In the genomic region with DNA sequence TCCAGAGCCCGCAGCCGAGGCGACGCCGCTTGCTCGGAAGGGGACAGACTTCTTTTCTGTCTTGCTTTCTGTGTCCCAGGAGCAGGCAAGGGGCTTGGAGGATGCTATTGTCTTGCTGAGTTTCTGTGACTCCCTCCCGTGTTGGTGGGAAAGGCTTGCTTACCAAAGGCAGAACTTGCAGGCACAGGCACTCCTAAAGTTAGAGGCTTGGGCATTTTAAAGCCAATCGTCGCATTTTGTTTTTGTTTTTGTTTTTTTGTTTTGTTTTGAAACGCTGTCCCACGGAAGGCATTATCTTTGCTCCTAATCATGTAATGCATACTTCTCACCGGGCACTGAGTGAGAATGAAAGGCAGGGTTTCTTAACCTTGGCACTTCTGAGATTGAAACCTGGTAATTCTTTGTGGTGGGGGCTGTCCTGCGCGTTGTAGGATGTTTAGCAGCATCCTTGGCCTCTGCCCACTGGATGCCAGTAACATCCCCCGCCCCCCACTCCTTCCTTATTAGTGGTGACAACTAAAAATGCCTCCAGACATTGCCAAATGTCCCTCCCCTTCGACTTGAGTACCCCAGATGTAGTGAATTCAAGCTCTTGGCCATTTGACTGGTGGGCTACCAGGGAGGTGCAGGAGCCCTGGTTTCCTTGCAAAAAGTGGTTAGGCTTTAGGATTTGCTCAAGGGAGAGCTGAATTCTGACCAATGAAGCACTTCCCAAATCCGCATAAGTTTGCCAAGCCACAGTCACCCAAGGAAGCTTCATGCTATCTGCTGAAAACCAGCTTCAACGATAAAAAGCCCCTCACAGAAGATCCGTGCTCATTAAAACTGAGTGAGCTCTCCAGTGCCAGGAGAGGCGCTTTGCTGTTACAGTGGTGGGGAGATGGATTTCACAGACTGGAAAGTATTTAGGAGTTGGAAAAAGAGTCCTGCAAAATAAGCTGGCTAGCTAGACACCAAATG, we compare ENCODE assay signal across 1 cellular context.
TF ChIP-seq lines count a peak whose summit lies in the region.

No MANE protein-coding gene starts in this region.

TF ChIP-seq in HepG2, 621 proteins besides CTCF, POLR2A, EP300 and RAD21 (continues in another document):
- TF ChIP-seq, protein P1, sequence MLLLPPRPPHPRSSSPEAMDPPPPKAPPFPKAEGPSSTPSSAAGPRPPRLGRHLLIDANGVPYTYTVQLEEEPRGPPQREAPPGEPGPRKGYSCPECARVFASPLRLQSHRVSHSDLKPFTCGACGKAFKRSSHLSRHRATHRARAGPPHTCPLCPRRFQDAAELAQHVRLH (CRISPR knock-in tag; IDR thresholded peaks at IDR 0.05; ENCODE audit: borderline replicate concordance, low read depth), result 0 out of 2 replicates have a peak, but pooled peaks have one; percentile 6
- TF ChIP-seq RBAK (CRISPR knock-in tag; IDR thresholded peaks at IDR 0.05) (no peak), TCF12 (IDR thresholded peaks at IDR 0.05) (no peak), TCF12 (CRISPR knock-in tag; IDR thresholded peaks at IDR 0.05) (no peak), ZNF564 (CRISPR knock-in tag; IDR thresholded peaks at IDR 0.05) (0 out of 2 replicates have a peak, but pooled peaks have one; percentile 8), ZNF605 (CRISPR knock-in tag; IDR thresholded peaks at IDR 0.05) (peak; percentile 59; the same call in 1 of the 2 replicates), ZNF703 (CRISPR knock-in tag; IDR thresholded peaks at IDR 0.05; ENCODE audit: borderline replicate concordance) (0 out of 2 replicates have a peak, but pooled peaks have one; percentile 48), ISX (CRISPR knock-in tag; conservative IDR thresholded peaks at IDR 0.05) (no peak), MEF2D (CRISPR knock-in tag; IDR thresholded peaks at IDR 0.05) (no peak), ZMYM2 (CRISPR knock-in tag; IDR thresholded peaks at IDR 0.05) (no peak), MEIS1 (CRISPR knock-in tag; IDR thresholded peaks at IDR 0.05; ENCODE audit: borderline replicate concordance) (no peak), ZZZ3 (CRISPR knock-in tag; IDR thresholded peaks at IDR 0.05; ENCODE audit: borderline replicate concordance) (no peak), ZNF431 (CRISPR knock-in tag; IDR thresholded peaks at IDR 0.05; ENCODE audit: borderline replicate concordance, low read depth) (no peak), POGZ (CRISPR knock-in tag; IDR thresholded peaks at IDR 0.05) (no peak), KLF13 (CRISPR knock-in tag; IDR thresholded peaks at IDR 0.05) (no peak), ZNF572 (CRISPR knock-in tag; IDR thresholded peaks at IDR 0.05) (0 out of 2 replicates have a peak, but pooled peaks have one; percentile 68), IKZF4 (CRISPR knock-in tag; IDR thresholded peaks at IDR 0.05; ENCODE audit: borderline replicate concordance, low read depth, not compliant biosample characterization) (no peak), ZC3H13 (CRISPR knock-in tag; IDR thresholded peaks at IDR 0.05) (no peak), ZNF563 (CRISPR knock-in tag; IDR thresholded peaks at IDR 0.05) (no peak), ZNF761 (CRISPR knock-in tag; conservative IDR thresholded peaks at IDR 0.05) (no peak), STAG1 (CRISPR knock-in tag; IDR thresholded peaks at IDR 0.05) (0 out of 2 replicates have a peak, but pooled peaks have one; percentile 4), GABPA (IDR thresholded peaks at IDR 0.05; ENCODE audit: low read depth, low read length) (0 out of 2 replicates have a peak, but pooled peaks have one; percentile 11), GABPA (CRISPR knock-in tag; IDR thresholded peaks at IDR 0.05; ENCODE audit: low read depth) (no peak)
- TF ChIP-seq, protein P2, sequence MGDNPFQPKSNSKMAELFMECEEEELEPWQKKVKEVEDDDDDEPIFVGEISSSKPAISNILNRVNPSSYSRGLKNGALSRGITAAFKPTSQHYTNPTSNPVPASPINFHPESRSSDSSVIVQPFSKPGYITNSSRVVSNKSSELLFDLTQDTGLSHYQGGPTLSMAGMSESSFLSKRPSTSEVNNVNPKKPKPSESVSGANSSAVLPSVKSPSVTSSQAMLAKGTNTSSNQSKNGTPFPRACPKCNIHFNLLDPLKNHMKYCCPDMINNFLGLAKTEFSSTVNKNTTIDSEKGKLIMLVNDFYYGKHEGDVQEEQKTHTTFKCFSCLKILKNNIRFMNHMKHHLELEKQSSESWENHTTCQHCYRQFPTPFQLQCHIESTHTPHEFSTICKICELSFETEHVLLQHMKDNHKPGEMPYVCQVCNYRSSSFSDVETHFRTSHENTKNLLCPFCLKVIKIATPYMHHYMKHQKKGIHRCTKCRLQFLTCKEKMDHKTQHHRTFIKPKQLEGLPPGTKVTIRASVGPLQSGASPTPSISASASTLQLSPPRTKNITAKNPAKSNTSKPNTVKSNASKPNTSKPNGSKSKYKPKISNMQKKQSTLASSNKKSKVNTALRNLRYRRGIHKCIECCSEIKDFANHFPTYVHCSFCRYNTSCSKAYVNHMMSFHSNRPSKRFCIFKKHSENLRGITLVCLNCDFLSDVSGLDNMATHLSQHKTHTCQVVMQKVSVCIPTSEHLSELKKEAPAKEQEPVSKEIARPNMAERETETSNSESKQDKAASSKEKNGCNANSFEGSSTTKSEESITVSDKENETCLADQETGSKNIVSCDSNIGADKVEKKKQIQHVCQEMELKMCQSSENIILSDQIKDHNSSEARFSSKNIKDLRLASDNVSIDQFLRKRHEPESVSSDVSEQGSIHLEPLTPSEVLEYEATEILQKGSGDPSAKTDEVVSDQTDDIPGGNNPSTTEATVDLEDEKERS (CRISPR knock-in tag; IDR thresholded peaks at IDR 0.05), result no peak
- TF ChIP-seq, protein P3, sequence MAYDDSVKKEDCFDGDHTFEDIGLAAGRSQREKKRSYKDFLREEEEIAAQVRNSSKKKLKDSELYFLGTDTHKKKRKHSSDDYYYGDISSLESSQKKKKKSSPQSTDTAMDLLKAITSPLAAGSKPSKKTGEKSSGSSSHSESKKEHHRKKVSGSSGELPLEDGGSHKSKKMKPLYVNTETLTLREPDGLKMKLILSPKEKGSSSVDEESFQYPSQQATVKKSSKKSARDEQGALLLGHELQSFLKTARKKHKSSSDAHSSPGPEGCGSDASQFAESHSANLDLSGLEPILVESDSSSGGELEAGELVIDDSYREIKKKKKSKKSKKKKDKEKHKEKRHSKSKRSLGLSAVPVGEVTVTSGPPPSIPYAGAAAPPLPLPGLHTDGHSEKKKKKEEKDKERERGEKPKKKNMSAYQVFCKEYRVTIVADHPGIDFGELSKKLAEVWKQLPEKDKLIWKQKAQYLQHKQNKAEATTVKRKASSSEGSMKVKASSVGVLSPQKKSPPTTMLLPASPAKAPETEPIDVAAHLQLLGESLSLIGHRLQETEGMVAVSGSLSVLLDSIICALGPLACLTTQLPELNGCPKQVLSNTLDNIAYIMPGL (CRISPR knock-in tag; IDR thresholded peaks at IDR 0.05; ENCODE audit: borderline replicate concordance in 1 of 2, low read depth in 1 of 2), result 0 out of 4 replicates have a peak, but pooled peaks of 1 of the 2 experiments have one; percentile 38
- TF ChIP-seq, protein P4, sequence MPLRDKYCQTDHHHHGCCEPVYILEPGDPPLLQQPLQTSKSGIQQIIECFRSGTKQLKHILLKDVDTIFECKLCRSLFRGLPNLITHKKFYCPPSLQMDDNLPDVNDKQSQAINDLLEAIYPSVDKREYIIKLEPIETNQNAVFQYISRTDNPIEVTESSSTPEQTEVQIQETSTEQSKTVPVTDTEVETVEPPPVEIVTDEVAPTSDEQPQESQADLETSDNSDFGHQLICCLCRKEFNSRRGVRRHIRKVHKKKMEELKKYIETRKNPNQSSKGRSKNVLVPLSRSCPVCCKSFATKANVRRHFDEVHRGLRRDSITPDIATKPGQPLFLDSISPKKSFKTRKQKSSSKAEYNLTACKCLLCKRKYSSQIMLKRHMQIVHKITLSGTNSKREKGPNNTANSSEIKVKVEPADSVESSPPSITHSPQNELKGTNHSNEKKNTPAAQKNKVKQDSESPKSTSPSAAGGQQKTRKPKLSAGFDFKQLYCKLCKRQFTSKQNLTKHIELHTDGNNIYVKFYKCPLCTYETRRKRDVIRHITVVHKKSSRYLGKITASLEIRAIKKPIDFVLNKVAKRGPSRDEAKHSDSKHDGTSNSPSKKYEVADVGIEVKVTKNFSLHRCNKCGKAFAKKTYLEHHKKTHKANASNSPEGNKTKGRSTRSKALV (CRISPR knock-in tag; IDR thresholded peaks at IDR 0.05), result peak; percentile 55; the same call in 1 of the 2 replicates
- TF ChIP-seq, protein P5, sequence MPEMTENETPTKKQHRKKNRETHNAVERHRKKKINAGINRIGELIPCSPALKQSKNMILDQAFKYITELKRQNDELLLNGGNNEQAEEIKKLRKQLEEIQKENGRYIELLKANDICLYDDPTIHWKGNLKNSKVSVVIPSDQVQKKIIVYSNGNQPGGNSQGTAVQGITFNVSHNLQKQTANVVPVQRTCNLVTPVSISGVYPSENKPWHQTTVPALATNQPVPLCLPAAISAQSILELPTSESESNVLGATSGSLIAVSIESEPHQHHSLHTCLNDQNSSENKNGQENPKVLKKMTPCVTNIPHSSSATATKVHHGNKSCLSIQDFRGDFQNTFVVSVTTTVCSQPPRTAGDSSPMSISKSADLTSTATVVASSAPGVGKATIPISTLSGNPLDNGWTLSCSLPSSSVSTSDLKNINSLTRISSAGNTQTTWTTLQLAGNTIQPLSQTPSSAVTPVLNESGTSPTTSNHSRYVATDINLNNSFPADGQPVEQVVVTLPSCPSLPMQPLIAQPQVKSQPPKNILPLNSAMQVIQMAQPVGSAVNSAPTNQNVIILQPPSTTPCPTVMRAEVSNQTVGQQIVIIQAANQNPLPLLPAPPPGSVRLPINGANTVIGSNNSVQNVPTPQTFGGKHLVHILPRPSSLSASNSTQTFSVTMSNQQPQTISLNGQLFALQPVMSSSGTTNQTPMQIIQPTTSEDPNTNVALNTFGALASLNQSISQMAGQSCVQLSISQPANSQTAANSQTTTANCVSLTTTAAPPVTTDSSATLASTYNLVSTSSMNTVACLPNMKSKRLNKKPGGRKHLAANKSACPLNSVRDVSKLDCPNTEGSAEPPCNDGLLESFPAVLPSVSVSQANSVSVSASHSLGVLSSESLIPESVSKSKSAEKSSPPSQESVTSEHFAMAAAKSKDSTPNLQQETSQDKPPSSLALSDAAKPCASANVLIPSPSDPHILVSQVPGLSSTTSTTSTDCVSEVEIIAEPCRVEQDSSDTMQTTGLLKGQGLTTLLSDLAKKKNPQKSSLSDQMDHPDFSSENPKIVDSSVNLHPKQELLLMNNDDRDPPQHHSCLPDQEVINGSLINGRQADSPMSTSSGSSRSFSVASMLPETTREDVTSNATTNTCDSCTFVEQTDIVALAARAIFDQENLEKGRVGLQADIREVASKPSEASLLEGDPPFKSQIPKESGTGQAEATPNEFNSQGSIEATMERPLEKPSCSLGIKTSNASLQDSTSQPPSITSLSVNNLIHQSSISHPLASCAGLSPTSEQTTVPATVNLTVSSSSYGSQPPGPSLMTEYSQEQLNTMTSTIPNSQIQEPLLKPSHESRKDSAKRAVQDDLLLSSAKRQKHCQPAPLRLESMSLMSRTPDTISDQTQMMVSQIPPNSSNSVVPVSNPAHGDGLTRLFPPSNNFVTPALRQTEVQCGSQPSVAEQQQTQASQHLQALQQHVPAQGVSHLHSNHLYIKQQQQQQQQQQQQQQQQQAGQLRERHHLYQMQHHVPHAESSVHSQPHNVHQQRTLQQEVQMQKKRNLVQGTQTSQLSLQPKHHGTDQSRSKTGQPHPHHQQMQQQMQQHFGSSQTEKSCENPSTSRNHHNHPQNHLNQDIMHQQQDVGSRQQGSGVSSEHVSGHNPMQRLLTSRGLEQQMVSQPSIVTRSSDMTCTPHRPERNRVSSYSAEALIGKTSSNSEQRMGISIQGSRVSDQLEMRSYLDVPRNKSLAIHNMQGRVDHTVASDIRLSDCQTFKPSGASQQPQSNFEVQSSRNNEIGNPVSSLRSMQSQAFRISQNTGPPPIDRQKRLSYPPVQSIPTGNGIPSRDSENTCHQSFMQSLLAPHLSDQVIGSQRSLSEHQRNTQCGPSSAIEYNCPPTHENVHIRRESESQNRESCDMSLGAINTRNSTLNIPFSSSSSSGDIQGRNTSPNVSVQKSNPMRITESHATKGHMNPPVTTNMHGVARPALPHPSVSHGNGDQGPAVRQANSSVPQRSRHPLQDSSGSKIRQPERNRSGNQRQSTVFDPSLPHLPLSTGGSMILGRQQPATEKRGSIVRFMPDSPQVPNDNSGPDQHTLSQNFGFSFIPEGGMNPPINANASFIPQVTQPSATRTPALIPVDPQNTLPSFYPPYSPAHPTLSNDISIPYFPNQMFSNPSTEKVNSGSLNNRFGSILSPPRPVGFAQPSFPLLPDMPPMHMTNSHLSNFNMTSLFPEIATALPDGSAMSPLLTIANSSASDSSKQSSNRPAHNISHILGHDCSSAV (CRISPR knock-in tag; IDR thresholded peaks at IDR 0.05; ENCODE audit: borderline replicate concordance), result no peak
- TF ChIP-seq, protein P6, sequence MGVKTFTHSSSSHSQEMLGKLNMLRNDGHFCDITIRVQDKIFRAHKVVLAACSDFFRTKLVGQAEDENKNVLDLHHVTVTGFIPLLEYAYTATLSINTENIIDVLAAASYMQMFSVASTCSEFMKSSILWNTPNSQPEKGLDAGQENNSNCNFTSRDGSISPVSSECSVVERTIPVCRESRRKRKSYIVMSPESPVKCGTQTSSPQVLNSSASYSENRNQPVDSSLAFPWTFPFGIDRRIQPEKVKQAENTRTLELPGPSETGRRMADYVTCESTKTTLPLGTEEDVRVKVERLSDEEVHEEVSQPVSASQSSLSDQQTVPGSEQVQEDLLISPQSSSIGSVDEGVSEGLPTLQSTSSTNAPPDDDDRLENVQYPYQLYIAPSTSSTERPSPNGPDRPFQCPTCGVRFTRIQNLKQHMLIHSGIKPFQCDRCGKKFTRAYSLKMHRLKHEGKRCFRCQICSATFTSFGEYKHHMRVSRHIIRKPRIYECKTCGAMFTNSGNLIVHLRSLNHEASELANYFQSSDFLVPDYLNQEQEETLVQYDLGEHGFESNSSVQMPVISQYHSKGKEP (CRISPR knock-in tag; IDR thresholded peaks at IDR 0.05), result 0 out of 2 replicates have a peak, but pooled peaks have one; percentile 3
- TF ChIP-seq, protein P7, sequence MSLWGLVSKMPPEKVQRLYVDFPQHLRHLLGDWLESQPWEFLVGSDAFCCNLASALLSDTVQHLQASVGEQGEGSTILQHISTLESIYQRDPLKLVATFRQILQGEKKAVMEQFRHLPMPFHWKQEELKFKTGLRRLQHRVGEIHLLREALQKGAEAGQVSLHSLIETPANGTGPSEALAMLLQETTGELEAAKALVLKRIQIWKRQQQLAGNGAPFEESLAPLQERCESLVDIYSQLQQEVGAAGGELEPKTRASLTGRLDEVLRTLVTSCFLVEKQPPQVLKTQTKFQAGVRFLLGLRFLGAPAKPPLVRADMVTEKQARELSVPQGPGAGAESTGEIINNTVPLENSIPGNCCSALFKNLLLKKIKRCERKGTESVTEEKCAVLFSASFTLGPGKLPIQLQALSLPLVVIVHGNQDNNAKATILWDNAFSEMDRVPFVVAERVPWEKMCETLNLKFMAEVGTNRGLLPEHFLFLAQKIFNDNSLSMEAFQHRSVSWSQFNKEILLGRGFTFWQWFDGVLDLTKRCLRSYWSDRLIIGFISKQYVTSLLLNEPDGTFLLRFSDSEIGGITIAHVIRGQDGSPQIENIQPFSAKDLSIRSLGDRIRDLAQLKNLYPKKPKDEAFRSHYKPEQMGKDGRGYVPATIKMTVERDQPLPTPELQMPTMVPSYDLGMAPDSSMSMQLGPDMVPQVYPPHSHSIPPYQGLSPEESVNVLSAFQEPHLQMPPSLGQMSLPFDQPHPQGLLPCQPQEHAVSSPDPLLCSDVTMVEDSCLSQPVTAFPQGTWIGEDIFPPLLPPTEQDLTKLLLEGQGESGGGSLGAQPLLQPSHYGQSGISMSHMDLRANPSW (CRISPR knock-in tag; IDR thresholded peaks at IDR 0.05; ENCODE audit: borderline replicate concordance), result 0 out of 2 replicates have a peak, but pooled peaks have one; percentile 10
